ENCODE assay signal across 21 cellular contexts in the genomic region with DNA sequence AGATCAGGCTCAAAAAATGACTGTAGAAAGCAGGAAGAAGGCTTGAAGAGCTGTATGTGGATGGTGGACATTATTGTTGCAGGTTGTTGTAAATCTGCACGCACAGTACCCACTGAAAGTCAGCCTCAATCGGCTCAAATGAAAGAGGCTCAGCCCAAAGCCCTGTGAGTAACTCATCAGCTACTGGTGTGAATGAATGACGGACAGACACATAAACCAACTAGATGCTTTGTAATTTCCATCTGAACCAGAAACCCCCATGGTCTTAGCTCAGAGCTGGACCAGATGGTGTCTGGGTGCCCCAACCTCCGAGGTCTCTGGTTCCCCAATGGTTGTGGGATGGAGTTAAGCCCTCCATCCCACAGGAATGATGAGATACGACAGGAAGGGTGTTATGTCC. TPM values are rescaled to one million over a fixed set of nuclear protein-coding genes. Genes with fewer than 3 reads are reported as not detected.
"Had no signal": no experiment of that assay in that cellular context is flagged by ENCODE, and none has a peak within 500 bp of the region (broad histone marks: within the 10 kb centered on the region; RNA-seq: fewer than 3 reads in every experiment).

No MANE protein-coding gene starts in this region.

- H3K4me1 ChIP-seq: SJSA1 had no signal

- DNase-seq: Karpas-422, KG1, MM.1S, NCI-H1092 treated with DMSO at 0.1 percent for 48 hours, NCI-H1436, NCI-H187, NCI-H2029, NCI-H2081 treated with DMSO at 0.1 percent for 48 hours, NCI-H2171, NCI-H226, NCI-H446, NCI-H510A, NCI-H524 treated with DMSO at 0.1 percent for 48 hours, NCI-H774, RPMI8226, SIG-M5 had no signal

- H3K4me3 ChIP-seq: SJSA1, SK-N-MC had no signal

- H3K27me3 ChIP-seq: SJSA1 had no signal

- FAIRE-seq: RCC 7860 had no signal

- H3K27ac ChIP-seq: SJSA1, SK-N-MC had no signal

- H3K9me3 ChIP-seq: SJSA1 had no signal

- H3K36me3 ChIP-seq: SJSA1 had no signal

RNA-seq across cellular contexts. Expression of a gene that starts 7.4 kb away (rescaled TPM):
- total RNA-seq: HT-29, Right ventricle myocardium superior, SJSA1 had no signal
